Comparison of ENCODE assay signal across 8 cellular contexts in genomic region chr1:67347688-67348472, GRCh38. TPM values are rescaled to one million over a fixed set of nuclear protein-coding genes. Genes with fewer than 3 reads are reported as not detected.
DNase-seq lines count a peak whose midpoint lies in the region; ATAC-seq, FAIRE-seq and TF ChIP-seq lines count a peak whose summit lies in the region.

No MANE protein-coding gene starts in this region.

- H2AFZ ChIP-seq in GM12878 (ENCODE audit: control insufficient read depth, low read depth, low read length), result no peak overlapping the region

- peaks cover 8% of the 10 kb centered on the region for H3K4me1 ChIP-seq in HAP-1
- peaks cover 7% of the 10 kb centered on the region for H3K4me1 ChIP-seq in GM12878 (ENCODE audit: control insufficient read depth, insufficient read depth, low read length)
- H3K4me1 ChIP-seq in iPS-15b (ENCODE audit: control insufficient read depth, insufficient read depth, low read length), result peaks cover 4% of the 10 kb centered on the region
- no peaks in the 10 kb centered on the region for H3K4me1 ChIP-seq in spleen

- ATAC-seq in GM12878 (peak; percentile 85), HG03520 (IDR thresholded peaks at IDR 0.05; ENCODE audit: unreplicated experiment) (no peak)

- H3K9ac ChIP-seq in GM12878 (ENCODE audit: control insufficient read depth, insufficient read depth, low read length) (no peak overlapping the region), iPS-15b (ENCODE audit: low read depth, low read length) (no peak overlapping the region)

- peak; percentile 62 to 70 (median 68) for TF ChIP-seq CTCF in GM12878 (IDR thresholded peaks at IDR 0.05 in 2 of 3, conservative IDR thresholded peaks at IDR 0.05 in 1 of 3; ENCODE audit: control insufficient read depth in 2 of 3, extremely low read depth in 1 of 3, insufficient read depth in 1 of 3, low read depth in 3 of 3, low read length in 3 of 3)
- TF ChIP-seq CTCF in spleen (IDR thresholded peaks at IDR 0.05 in 8 of 11, conservative IDR thresholded peaks at IDR 0.05 in 3 of 11), result peak; percentile 18 to 69 (median 49)

- H3K4me2 ChIP-seq in GM12878 (ENCODE audit: control insufficient read depth, insufficient read depth), result no peak overlapping the region

- intact Hi-C loops in GM12878 (cut with micrococcal nuclease; ENCODE audit: unreplicated experiment), result loop anchor here (1.0 to 2.0 kb wide), 2 partner anchors 113 to 152 kb away; no protein-coding TSS in a partner anchor
- intact Hi-C loops in spleen (cut with DNase I; ENCODE audit: low total_unique reads), result loop anchor here (2.0 kb wide), 1 partner anchor 153 kb away; no protein-coding TSS in a partner anchor

- POLR2A ChIA-PET in GM12878 (lab: Charles Lee), result no interaction called here

- no peaks in the 10 kb centered on the region for H3K9me3 ChIP-seq in HAP-1
- H3K9me3 ChIP-seq in GM12878 (replicated peaks; ENCODE audit: control insufficient read depth, insufficient read depth, low read length), result no peaks in the 10 kb centered on the region
- H3K9me3 ChIP-seq in iPS-15b (ENCODE audit: control insufficient read depth, insufficient read depth, low read length), result no peaks in the 10 kb centered on the region
- H3K9me3 ChIP-seq in spleen, result no peaks in the 10 kb centered on the region

- BruUV-seq in GM12878 (replicated peaks; lab: Mats Ljungman, UMichigan), result no TSS peak

- no peak for TF ChIP-seq EP300 in GM12878 (IDR thresholded peaks at IDR 0.05; ENCODE audit: borderline replicate concordance in 1 of 2, control insufficient read depth in 1 of 2, low read depth in 2 of 2, low read length in 2 of 2)

- RAD21 ChIA-PET in GM12878 (lab: Charles Lee; ENCODE audit: unreplicated experiment), result interaction anchor here (0.7 to 5.7 kb wide), 7 partner anchors 9 to 156 kb away, joined by 3 to 39 read pairs (median 6); no protein-coding TSS in a partner anchor

- FAIRE-seq in GM12878 (lab: Jason Lieb, UNC), result no peak

- H3K27ac ChIP-seq in GM12878 (ENCODE audit: control insufficient read depth, insufficient read depth) (no peak overlapping the region), spleen (no peak overlapping the region)

- CTCF ChIA-PET in GM12878 (lab: Yijun Ruan, JAX), result interaction anchor here (0.6 to 7.0 kb wide), 24 partner anchors 9 to 412 kb away, joined by 3 to 87 read pairs (median 4); no protein-coding TSS in a partner anchor

- peak; percentile 71 for TF ChIP-seq RAD21 in GM12878 (IDR thresholded peaks at IDR 0.05; ENCODE audit: insufficient read depth, low read depth, low read length)

- H3K27me3 ChIP-seq in HAP-1 (ENCODE audit: low read depth), result no peaks in the 10 kb centered on the region
- no peaks in the 10 kb centered on the region for H3K27me3 ChIP-seq in GM12878 (replicated peaks in 1 of 2; ENCODE audit: control insufficient read depth in 2 of 2, insufficient read depth in 2 of 2, low read length in 1 of 2)
- no peaks in the 10 kb centered on the region for H3K27me3 ChIP-seq in iPS-15b (ENCODE audit: control insufficient read depth, insufficient read depth, low read length)
- H3K27me3 ChIP-seq in spleen (replicated peaks in 1 of 7), result no peaks in the 10 kb centered on the region

- WGBS in GM12878 (ENCODE audit: insufficient coverage, insufficient replicate concordance, low lambda C conversion rate, missing lambda C conversion rate), result 51% methylated on average over 12 of the region's 12 CpGs
- WGBS in spleen, 5 donors, result 67 to 78% (median 72%) methylated on average over 12 of the region's 12 CpGs

- H3K36me3 ChIP-seq in HAP-1 (replicated peaks) (no peaks in the 10 kb centered on the region), GM12878 (ENCODE audit: control insufficient read depth in 2 of 2, insufficient read depth in 2 of 2, low read length in 1 of 2) (no peaks in the 10 kb centered on the region), iPS-15b (ENCODE audit: control insufficient read depth, insufficient read depth, low read length) (no peaks in the 10 kb centered on the region), spleen (no peaks in the 10 kb centered on the region)

- H3K4me3 ChIP-seq in HAP-1, result no peak overlapping the region
- H3K4me3 ChIP-seq in GM12878, result no peak overlapping the region
- H3K4me3 ChIP-seq in iPS-15b (ENCODE audit: low read depth, low read length), result peak overlapping the region; percentile 23
- no peak overlapping the region for H3K4me3 ChIP-seq in spleen

- SMC1A ChIA-PET in GM12878 (lab: Charles Lee; ENCODE audit: uncharacterized antibody, unreplicated experiment), result interaction anchor here (0.9 to 7.3 kb wide), 19 partner anchors 9 to 452 kb away, joined by 3 to 49 read pairs (median 4); no protein-coding TSS in a partner anchor

- DNase-seq in DMS114 treated with DMSO at 0.1 percent for 48 hours (lab: John Stamatoyannopoulos, UW; ENCODE audit: unreplicated experiment) (peak; percentile 49), HAP-1 (ENCODE audit: low spot score in 2 of 2) (peak; percentile 60 to 65), NCI-H446 treated with DMSO at 0.1 percent for 48 hours (lab: John Stamatoyannopoulos, UW) (peak; percentile 39), GM12878 (ENCODE audit: low read depth, low spot score) (no peak), spleen (no peak), ureter (ENCODE audit: low spot score) (no peak)

- H3K79me2 ChIP-seq in GM12878 (ENCODE audit: control insufficient read depth, insufficient read depth, low read length), result no peaks in the 10 kb centered on the region

- H4K20me1 ChIP-seq in GM12878 (ENCODE audit: control insufficient read depth, insufficient read depth), result no peaks in the 10 kb centered on the region

- no peak for TF ChIP-seq POLR2A in GM12878 (IDR thresholded peaks at IDR 0.05; ENCODE audit: low read depth, low read length)
- no peak for TF ChIP-seq POLR2A in spleen (IDR thresholded peaks at IDR 0.05)

- in situ Hi-C loops in HAP-1 (cut with MboI; ENCODE audit: low sequenced_read_pairs), result loop anchor here (5.0 kb wide), 1 partner anchor 144 kb away; no protein-coding TSS in a partner anchor
- in situ Hi-C loops in GM12878 (cut with MboI), result loop anchor here (5.0 to 25.0 kb wide), 2 partner anchors 154 to 1061 kb away; no protein-coding TSS in a partner anchor

TF ChIP-seq in GM12878, 131 proteins besides CTCF, POLR2A, EP300 and RAD21 (continues in another document):
- TF ChIP-seq SMC3 (IDR thresholded peaks at IDR 0.05; ENCODE audit: borderline replicate concordance, low read length), result peak; percentile 79; the same call in 1 of the 2 replicates
- TF ChIP-seq ZZZ3 (IDR thresholded peaks at IDR 0.05; ENCODE audit: control insufficient read depth, insufficient read length, low read depth), result no peak
- no peak for TF ChIP-seq KLF5 (IDR thresholded peaks at IDR 0.05; ENCODE audit: partially characterized antibody)
- no peak for TF ChIP-seq ZNF207 (IDR thresholded peaks at IDR 0.05; ENCODE audit: borderline replicate concordance)
- no peak for TF ChIP-seq ZBTB33 (IDR thresholded peaks at IDR 0.05)
- 0 out of 4 replicates have a peak, but pooled peaks of 1 of the 2 experiments have one; percentile 30 for TF ChIP-seq IKZF2 (IDR thresholded peaks at IDR 0.05)
- no peak for TF ChIP-seq GATAD2B (conservative IDR thresholded peaks at IDR 0.05; ENCODE audit: low read depth)
- no peak for TF ChIP-seq ZNF384 (IDR thresholded peaks at IDR 0.05; ENCODE audit: borderline replicate concordance, low read depth, low read length)
- TF ChIP-seq TBL1XR1 (IDR thresholded peaks at IDR 0.05; ENCODE audit: low read depth, low read length), result no peak
- no peak for TF ChIP-seq RAD51 (IDR thresholded peaks at IDR 0.05)
- TF ChIP-seq RFX5 (IDR thresholded peaks at IDR 0.05; ENCODE audit: low read depth, low read length), result no peak
- no peak for TF ChIP-seq TARDBP (IDR thresholded peaks at IDR 0.05; ENCODE audit: borderline replicate concordance)
- no peak for TF ChIP-seq MYB (IDR thresholded peaks at IDR 0.05; ENCODE audit: borderline replicate concordance, low read depth, low read length)

RNA-seq across cellular contexts. Expression of gene IL12RB2, which starts 40.2 kb away (rescaled TPM):
- total RNA-seq in GM12878 (2013; cell fraction: nucleolus; rRNA removed), result 1.1 and 1.7 TPM in 2 replicates
- 0.85 and 1.1 TPM in 2 replicates for total RNA-seq in GM12878 (2014; rRNA removed)
- total RNA-seq in GM12878 (2014; rRNA removed; fragmentation: Illumina TruSeq; extraction: Trizol), result 0.60 and 1.1 TPM in 2 replicates
- total RNA-seq in GM12878 (2021), result 0.54 and 0.61 TPM in 2 replicates
- polyA plus RNA-seq in GM12878 (2011; ENCODE audit: low read depth), result 4.2 TPM
- polyA plus RNA-seq in GM12878 (2011; rRNA removed), result 0.15 and 0.27 TPM in 2 replicates
- polyA plus RNA-seq in GM12878 (2011; cell fraction: cytosol; rRNA removed), result 0.12 and 0.25 TPM in 2 replicates
- polyA plus RNA-seq in GM12878 (2011; cell fraction: nucleus; rRNA removed), result 0.64 and 0.92 TPM in 2 replicates
- 5.9 and 11.1 TPM in 2 replicates for polyA plus RNA-seq in GM12878 (2012)
- 0.73 and 1.1 TPM in 2 replicates for polyA plus RNA-seq in GM12878 (2014; fragmentation: Illumina TruSeq; extraction: Trizol)
- under 1 TPM in 1 of 2 experiments, not detected in 1; 0.24 TPM for polyA plus RNA-seq in GM12878 (2014; fragmentation: Nextera tagmentation; extraction: Ambion mirVana)
- polyA plus RNA-seq in GM12878 (2014; rRNA removed), result 0.24 and 0.96 TPM in 2 replicates
- polyA plus RNA-seq in GM12878 (2016; fragmentation: Nextera tagmentation; extraction: Ambion mirVana), result under 1 TPM; 0.52 to 0.69 TPM
- 0.41 and 0.73 TPM in 2 replicates for polyA minus RNA-seq in GM12878 (2011; rRNA and poly(A)+ RNA removed)
- not detected in 2 replicates for polyA minus RNA-seq in GM12878 (2011; cell fraction: cytosol; rRNA and poly(A)+ RNA removed)
- polyA minus RNA-seq in GM12878 (2011; cell fraction: nucleus; rRNA and poly(A)+ RNA removed), result 0.36 and 0.86 TPM in 2 replicates
- total RNA-seq in spleen, result 1 to 10 TPM; 1.7 to 6.0 (median 3.3) TPM
- under 1 TPM; 0.17 to 0.64 (median 0.58) TPM for polyA plus RNA-seq in spleen
- 0.60 TPM for total RNA-seq in ureter

Comparison
In these comparisons a context has a peak if more than half of its experiments do, and no peak if none do; other contexts are left out.
1. DNase-seq: peak in DMS114 treated with DMSO at 0.1 percent for 48 hours (single experiment), HAP-1 (2 of 2) and NCI-H446 treated with DMSO at 0.1 percent for 48 hours (single experiment); none in GM12878 (single experiment), spleen (single experiment) and ureter (single experiment).